In the genomic region with DNA sequence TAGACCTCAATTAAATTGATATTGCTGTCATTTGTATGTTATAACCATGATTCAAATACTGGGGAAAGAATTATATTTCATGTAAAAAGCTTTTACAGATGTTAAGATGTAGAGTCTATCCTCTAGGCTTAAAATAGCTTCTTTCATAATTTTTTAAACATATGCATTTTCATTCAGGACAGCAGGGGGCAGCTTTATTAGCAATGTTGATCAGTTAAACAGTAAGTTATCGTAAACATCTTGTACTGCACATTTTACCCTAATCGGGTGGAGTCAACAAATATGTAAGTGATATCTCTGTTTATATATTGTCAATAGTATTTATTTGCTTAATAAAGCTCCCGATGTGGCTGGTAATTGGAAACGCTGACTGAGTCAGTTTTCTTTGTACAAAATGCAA, we compare ENCODE assay signal across 8 cellular contexts.
DNase-seq lines count a peak whose midpoint lies in the region; ATAC-seq and TF ChIP-seq lines count a peak whose summit lies in the region.

No MANE protein-coding gene starts in this region.

- no peaks in the 10 kb centered on the region for H3K9me3 ChIP-seq in body of pancreas
- H3K9me3 ChIP-seq in mesenchymal stem cell (ENCODE audit: control insufficient read depth, low read length) = no peaks in the 10 kb centered on the region

- H3K36me3 Mint-ChIP-seq in Calu3 (ENCODE audit: insufficient read depth, unreplicated experiment) = no peaks in the 10 kb centered on the region
- H3K36me3 Mint-ChIP-seq in activated T-helper 1 cell treated with anti-CD3 and anti-CD28 coated beads, Interleukin-12 subunit alpha, Interleukin-12 subunit beta, Interleukin-2, Interleukin-4 antibody, amounts not matched to agents 30 ng/mL and 10 ng/mL and 1 ng/mL, durations not matched to agents 14 hours and 24 hours and 36 hours (ENCODE audit: low read depth) = no peaks in the 10 kb centered on the region

- H3K4me2 ChIP-seq in KMS-11 (no peak overlapping the region), mesenchymal stem cell (ENCODE audit: low read length, poor library complexity, severe bottlenecking) (no peak overlapping the region)

- H2BK15ac ChIP-seq in mesenchymal stem cell (ENCODE audit: low read depth, poor library complexity, severe bottlenecking) = no peak overlapping the region

- no peaks in the 10 kb centered on the region for H3K79me2 ChIP-seq in KMS-11 (ENCODE audit: insufficient read depth, low read depth)

- peak; percentile 27 for TF ChIP-seq CTCF in Calu3 (IDR thresholded peaks at IDR 0.05; ENCODE audit: unreplicated experiment)
- TF ChIP-seq CTCF in KMS-11 (conservative IDR thresholded peaks at IDR 0.05; ENCODE audit: low read depth, low read length) = peak; percentile 66
- TF ChIP-seq CTCF in body of pancreas (IDR thresholded peaks at IDR 0.05) = peak in 6 of 7 experiments; percentile 22 to 59 (median 46)

- BruUV-seq in Calu3 (replicated peaks; lab: Mats Ljungman, UMichigan) = no TSS peak

- no peak overlapping the region for H4K91ac ChIP-seq in mesenchymal stem cell (ENCODE audit: low read length)

- no peak overlapping the region for H2BK120ac ChIP-seq in mesenchymal stem cell (ENCODE audit: low read depth, low read length)

- H3K9me3 Mint-ChIP-seq in Calu3 (ENCODE audit: low read depth, unreplicated experiment) = no peaks in the 10 kb centered on the region
- H3K9me3 Mint-ChIP-seq in activated T-helper 1 cell treated with anti-CD3 and anti-CD28 coated beads, Interleukin-12 subunit alpha, Interleukin-12 subunit beta, Interleukin-2, Interleukin-4 antibody, amounts not matched to agents 30 ng/mL and 10 ng/mL and 1 ng/mL, durations not matched to agents 14 hours and 24 hours and 36 hours = no peaks in the 10 kb centered on the region

- H3K23ac ChIP-seq in mesenchymal stem cell (ENCODE audit: low read length in 2 of 2) = no peak overlapping the region

- no peak overlapping the region for H3K18ac ChIP-seq in mesenchymal stem cell (ENCODE audit: low read depth in 1 of 2, low read length in 2 of 2)

- DNase-seq in Calu3 (peak; percentile 8), body of pancreas (peak in 1 of 4 donors; percentile 8), mesenchymal stem cell (peak; percentile 24), SHP77 (lab: John Stamatoyannopoulos, UW) (no peak)
- DNase-seq in activated T-helper 1 cell treated with anti-CD3 and anti-CD28 coated beads, Interleukin-12 subunit alpha, Interleukin-12 subunit beta, Interleukin-2, Interleukin-4 antibody, amounts not matched to agents 30 ng/mL and 10 ng/mL and 1 ng/mL, durations not matched to agents 14 hours and 24 hours and 36 hours (ENCODE audit: low spot score) = no peak

- ATAC-seq in body of pancreas = no peak
- no peak for ATAC-seq in HG02852 (IDR thresholded peaks at IDR 0.05; ENCODE audit: unreplicated experiment)
- no peak for ATAC-seq in HG03342 (IDR thresholded peaks at IDR 0.05; ENCODE audit: unreplicated experiment)

- H3K27ac Mint-ChIP-seq in Calu3 (ENCODE audit: unreplicated experiment) = no peak overlapping the region
- H3K27ac Mint-ChIP-seq in activated T-helper 1 cell treated with anti-CD3 and anti-CD28 coated beads, Interleukin-12 subunit alpha, Interleukin-12 subunit beta, Interleukin-2, Interleukin-4 antibody, amounts not matched to agents 30 ng/mL and 10 ng/mL and 1 ng/mL, durations not matched to agents 14 hours and 24 hours and 36 hours = no peak overlapping the region

- no peak overlapping the region for H2AK5ac ChIP-seq in mesenchymal stem cell (ENCODE audit: low read length, severe bottlenecking)

- no peak for TF ChIP-seq POLR2A in body of pancreas (IDR thresholded peaks at IDR 0.05)

- H3K14ac ChIP-seq in mesenchymal stem cell (ENCODE audit: low read length in 2 of 2) = no peak overlapping the region

- H3K27me3 Mint-ChIP-seq in Calu3 (ENCODE audit: unreplicated experiment) = no peaks in the 10 kb centered on the region
- peaks cover 2% of the 10 kb centered on the region for H3K27me3 Mint-ChIP-seq in activated T-helper 1 cell treated with anti-CD3 and anti-CD28 coated beads, Interleukin-12 subunit alpha, Interleukin-12 subunit beta, Interleukin-2, Interleukin-4 antibody, amounts not matched to agents 30 ng/mL and 10 ng/mL and 1 ng/mL, durations not matched to agents 14 hours and 24 hours and 36 hours (ENCODE audit: insufficient read depth)

- no peak overlapping the region for H4K8ac ChIP-seq in mesenchymal stem cell (ENCODE audit: low read length)

- intact Hi-C loops in Calu3 (cut with micrococcal nuclease; ENCODE audit: unreplicated experiment) = loop anchor here (2.0 to 5.0 kb wide), 2 partner anchors 45 to 239 kb away; no protein-coding TSS in a partner anchor
- intact Hi-C loops in body of pancreas (cut with DNase I) = loop anchor here (5.0 kb wide), 1 partner anchor 239 kb away; no protein-coding TSS in a partner anchor
- intact Hi-C loops in activated T-helper 1 cell treated with anti-CD3 and anti-CD28 coated beads, Interleukin-12 subunit alpha, Interleukin-12 subunit beta, Interleukin-2, Interleukin-4 antibody, amounts not matched to agents 30 ng/mL and 10 ng/mL and 1 ng/mL, durations not matched to agents 14 hours and 24 hours and 36 hours (cut with micrococcal nuclease) = loop anchor here (1.0 to 5.0 kb wide), 3 partner anchors 226 to 375 kb away; no protein-coding TSS in a partner anchor

- CTCF ChIA-PET in Calu3 (lab: Charles Lee) = interaction anchor here (1.5 kb wide), 1 partner anchor 237 kb away, joined by 13 read pairs; no protein-coding TSS in a partner anchor

- H3K79me1 ChIP-seq in mesenchymal stem cell (replicated peaks; ENCODE audit: low read length, poor library complexity, severe bottlenecking) = no peaks in the 10 kb centered on the region

- H4K20me1 ChIP-seq in KMS-11 (ENCODE audit: insufficient read depth) = no peaks in the 10 kb centered on the region

- H2AFZ ChIP-seq in KMS-11 (ENCODE audit: low read depth) = peak overlapping the region; percentile 18; the same call in 1 of the 2 replicates
- H2AFZ ChIP-seq in mesenchymal stem cell (ENCODE audit: low read depth, low read length) = no peak overlapping the region

- H3K9ac ChIP-seq in KMS-11 (no peak overlapping the region), mesenchymal stem cell (ENCODE audit: low read length) (peak overlapping the region; percentile 70)

- H3K4me3 Mint-ChIP-seq in Calu3 (ENCODE audit: low read depth, unreplicated experiment) = no peak overlapping the region
- H3K4me3 Mint-ChIP-seq in activated T-helper 1 cell treated with anti-CD3 and anti-CD28 coated beads, Interleukin-12 subunit alpha, Interleukin-12 subunit beta, Interleukin-2, Interleukin-4 antibody, amounts not matched to agents 30 ng/mL and 10 ng/mL and 1 ng/mL, durations not matched to agents 14 hours and 24 hours and 36 hours = no peak overlapping the region

- no peaks in the 10 kb centered on the region for H3K4me1 ChIP-seq in KMS-11 (ENCODE audit: low read depth, poor library complexity, severe bottlenecking)
- H3K4me1 ChIP-seq in body of pancreas = no peaks in the 10 kb centered on the region
- H3K4me1 ChIP-seq in mesenchymal stem cell (ENCODE audit: control insufficient read depth, insufficient read depth, low read depth, low read length) = no peaks in the 10 kb centered on the region

- no peak overlapping the region for H3K4me3 ChIP-seq in KMS-11 (IDR thresholded peaks at IDR 0.05; ENCODE audit: insufficient read depth, low read depth, low read length)
- H3K4me3 ChIP-seq in body of pancreas = no peak overlapping the region
- peak overlapping the region in 1 of 2 experiments; percentile 63 for H3K4me3 ChIP-seq in mesenchymal stem cell (ENCODE audit: insufficient read depth in 1 of 2, low read depth in 1 of 2, low read length in 2 of 2)

- WGBS in body of pancreas, 2 donors = 2 to 3% methylated on average over 4 of the region's 4 CpGs
- WGBS in mesenchymal stem cell = 85% methylated on average over 2 of the region's 4 CpGs

- no peaks in the 10 kb centered on the region for H3K4me1 Mint-ChIP-seq in Calu3 (ENCODE audit: low read depth, unreplicated experiment)
- H3K4me1 Mint-ChIP-seq in activated T-helper 1 cell treated with anti-CD3 and anti-CD28 coated beads, Interleukin-12 subunit alpha, Interleukin-12 subunit beta, Interleukin-2, Interleukin-4 antibody, amounts not matched to agents 30 ng/mL and 10 ng/mL and 1 ng/mL, durations not matched to agents 14 hours and 24 hours and 36 hours (ENCODE audit: low read depth) = no peaks in the 10 kb centered on the region

- no peak overlapping the region for H2BK5ac ChIP-seq in mesenchymal stem cell (ENCODE audit: low read depth, low read length, poor library complexity, severe bottlenecking)

- H3K4ac ChIP-seq in mesenchymal stem cell (ENCODE audit: low read depth in 1 of 2, low read length in 2 of 2) = no peak overlapping the region

- H3K27me3 ChIP-seq in KMS-11 (ENCODE audit: insufficient read depth, low read depth) = no peaks in the 10 kb centered on the region
- H3K27me3 ChIP-seq in body of pancreas = no peaks in the 10 kb centered on the region
- peaks cover 0 to 50% of the 10 kb centered on the region in 2 experiments for H3K27me3 ChIP-seq in mesenchymal stem cell (ENCODE audit: control insufficient read depth in 1 of 2, insufficient read depth in 1 of 2, low read length in 2 of 2)

- H3K36me3 ChIP-seq in KMS-11 (ENCODE audit: insufficient read depth) = no peaks in the 10 kb centered on the region
- no peaks in the 10 kb centered on the region for H3K36me3 ChIP-seq in body of pancreas (replicated peaks in 1 of 2; ENCODE audit: insufficient read depth in 1 of 2, low read depth in 2 of 2)
- H3K36me3 ChIP-seq in mesenchymal stem cell (ENCODE audit: control insufficient read depth in 1 of 2, insufficient read depth in 2 of 2, low read depth in 1 of 2, low read length in 2 of 2) = no peaks in the 10 kb centered on the region

- H3K27ac ChIP-seq in KMS-11 = no peak overlapping the region
- no peak overlapping the region for H3K27ac ChIP-seq in body of pancreas
- no peak overlapping the region for H3K27ac ChIP-seq in mesenchymal stem cell (ENCODE audit: low read length, poor library complexity, severe bottlenecking)

- no peak overlapping the region for H2BK12ac ChIP-seq in mesenchymal stem cell (ENCODE audit: low read length in 2 of 2)

Comparison
In these comparisons a context has a peak if more than half of its experiments do, and no peak if none do; other contexts are left out.
1. DNase-seq: peak in Calu3 (single experiment) and mesenchymal stem cell (single experiment); none in SHP77 (0 of 2) and activated T-helper 1 cell treated with anti-CD3 and anti-CD28 coated beads, Interleukin-12 subunit alpha, Interleukin-12 subunit beta, Interleukin-2, Interleukin-4 antibody, amounts not matched to agents 30 ng/mL and 10 ng/mL and 1 ng/mL, durations not matched to agents 14 hours and 24 hours and 36 hours (single experiment).
2. Peak in every context shown above with its lines, with median percentiles within 50 percentile points of each other: CTCF ChIP-seq.